ENCODE assay signal across 18 cellular contexts in the genomic region with DNA sequence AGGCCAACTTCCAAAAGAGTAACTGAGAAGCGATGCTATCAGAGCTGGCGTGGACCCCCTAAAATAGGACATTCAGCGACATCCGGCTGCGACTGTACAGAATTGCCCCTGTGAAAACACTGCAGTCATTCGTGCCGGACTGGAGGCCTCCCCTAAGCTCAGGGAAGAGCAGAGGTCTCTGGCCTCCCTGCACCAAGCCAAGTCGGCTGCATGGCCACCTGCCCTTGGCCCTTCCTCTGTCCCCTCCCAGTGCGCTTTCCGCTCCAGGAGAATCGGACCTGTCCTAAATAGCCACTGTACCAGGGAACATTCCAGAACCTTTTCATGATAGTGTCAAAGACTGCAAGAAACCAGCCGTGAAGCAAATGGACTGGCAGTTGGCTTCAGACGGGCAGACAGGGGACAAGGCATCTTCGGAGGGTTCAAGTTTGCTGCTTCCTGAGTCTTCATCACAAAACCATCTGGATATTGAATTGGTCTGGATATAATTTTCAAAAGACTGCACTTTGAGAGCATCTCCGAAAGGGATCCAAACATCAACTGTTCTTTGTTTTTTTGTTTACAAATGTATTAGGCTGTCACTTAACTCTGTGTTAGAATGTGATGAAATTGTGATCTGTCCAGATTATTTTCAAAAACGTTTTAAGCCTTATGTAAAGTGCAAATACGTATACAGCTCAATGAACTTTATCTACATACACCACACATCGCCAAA. TPM values are rescaled to one million over a fixed set of nuclear protein-coding genes. Genes with fewer than 3 reads are reported as not detected.
DNase-seq lines count a peak whose midpoint lies in the region; ATAC-seq and TF ChIP-seq lines count a peak whose summit lies in the region.
"Had no signal": no experiment of that assay in that cellular context is flagged by ENCODE, and none has a peak within 500 bp of the region (broad histone marks: within the 10 kb centered on the region; RNA-seq: fewer than 3 reads in every experiment).

No MANE protein-coding gene starts in this region.

- DNase-seq in activated CD4-positive, alpha-beta T cell treated with anti-CD3 and anti-CD28 coated beads, Interleukin-2, amount 10 ng/mL, durations not matched to agents 24 days and 14 days, result no peak
- DNase-seq in activated CD4-positive, alpha-beta T cell treated with anti-CD3 and anti-CD28 coated beads for 36 hours, result no peak
- DNase-seq in WTC11 (ENCODE audit: low spot score), result no peak
- no peak for DNase-seq in immature natural killer cell
- DNase-seq in stimulated activated effector memory CD8-positive, alpha-beta T cell treated with anti-CD3 and anti-CD28 coated beads, Interleukin-12 subunit alpha, Interleukin-12 subunit beta, amount 100 ng/mL, for 72 hours (ENCODE audit: low spot score in 2 of 2), result no peak
- DNase-seq in left ventricle myocardium superior, result no peak
- DNase-seq in T-helper 2 cell treated with Interferon-gamma antibody and Interleukin-4, amounts not matched to agents 5 μg/mL and 100 μg/mL, for 36 hours (ENCODE audit: low spot score), result no peak
- DNase-seq in ACHN, result no peak
- DNase-seq: BE2C, GOT3, HFFc6, MG63, NCI-H1092, NCI-H146, NCI-H2081, NCI-H510A, NCI-H774 had no signal

- peaks cover 10% of the 10 kb centered on the region for H3K4me1 Mint-ChIP-seq in activated CD4-positive, alpha-beta T cell treated with anti-CD3 and anti-CD28 coated beads, Interleukin-2, amount 10 ng/mL, durations not matched to agents 24 days and 14 days
- H3K4me1 Mint-ChIP-seq in activated CD4-positive, alpha-beta T cell treated with anti-CD3 and anti-CD28 coated beads for 36 hours, result peaks cover 13% of the 10 kb centered on the region
- peaks cover 9% of the 10 kb centered on the region for H3K4me1 Mint-ChIP-seq in WTC11
- H3K4me1 Mint-ChIP-seq in immature natural killer cell, result peaks cover 37 to 56% of the 10 kb centered on the region in 2 donors
- H3K4me1 Mint-ChIP-seq in stimulated activated effector memory CD8-positive, alpha-beta T cell treated with anti-CD3 and anti-CD28 coated beads, Interleukin-12 subunit alpha, Interleukin-12 subunit beta, amount 100 ng/mL, for 72 hours, result peaks cover 37% of the 10 kb centered on the region
- peaks cover 11% of the 10 kb centered on the region for H3K4me1 Mint-ChIP-seq in T-helper 2 cell treated with Interferon-gamma antibody and Interleukin-4, amounts not matched to agents 5 μg/mL and 100 μg/mL, for 36 hours (ENCODE audit: low read depth)

- peak overlapping the region; percentile 29 for H3K27ac Mint-ChIP-seq in activated CD4-positive, alpha-beta T cell treated with anti-CD3 and anti-CD28 coated beads, Interleukin-2, amount 10 ng/mL, durations not matched to agents 24 days and 14 days
- no peak overlapping the region for H3K27ac Mint-ChIP-seq in activated CD4-positive, alpha-beta T cell treated with anti-CD3 and anti-CD28 coated beads for 36 hours
- H3K27ac Mint-ChIP-seq in WTC11 (peak overlapping the region; percentile 19; the same call in 1 of the 2 replicates), immature natural killer cell (peak overlapping the region in 5 of 6 donors; percentile 4 to 60 (median 41))
- H3K27ac Mint-ChIP-seq in stimulated activated effector memory CD8-positive, alpha-beta T cell treated with anti-CD3 and anti-CD28 coated beads, Interleukin-12 subunit alpha, Interleukin-12 subunit beta, amount 100 ng/mL, for 72 hours, result peak overlapping the region; percentile 52
- H3K27ac Mint-ChIP-seq in T-helper 2 cell treated with Interferon-gamma antibody and Interleukin-4, amounts not matched to agents 5 μg/mL and 100 μg/mL, for 36 hours, result no peak overlapping the region
- H3K27ac Mint-ChIP-seq: HFFc6 had no signal

- no peak overlapping the region for H3K4me3 Mint-ChIP-seq in activated CD4-positive, alpha-beta T cell treated with anti-CD3 and anti-CD28 coated beads, Interleukin-2, amount 10 ng/mL, durations not matched to agents 24 days and 14 days
- no peak overlapping the region for H3K4me3 Mint-ChIP-seq in activated CD4-positive, alpha-beta T cell treated with anti-CD3 and anti-CD28 coated beads for 36 hours
- H3K4me3 Mint-ChIP-seq in WTC11 (no peak overlapping the region), immature natural killer cell (peak overlapping the region in 3 of 5 donors; percentile 21 to 50 (median 42))
- no peak overlapping the region for H3K4me3 Mint-ChIP-seq in stimulated activated effector memory CD8-positive, alpha-beta T cell treated with anti-CD3 and anti-CD28 coated beads, Interleukin-12 subunit alpha, Interleukin-12 subunit beta, amount 100 ng/mL, for 72 hours
- H3K4me3 Mint-ChIP-seq in T-helper 2 cell treated with Interferon-gamma antibody and Interleukin-4, amounts not matched to agents 5 μg/mL and 100 μg/mL, for 36 hours, result no peak overlapping the region
- H3K4me3 Mint-ChIP-seq: HFFc6 had no signal

- CTCF ChIA-PET in activated CD4-positive, alpha-beta T cell treated with anti-CD3 and anti-CD28 coated beads for 36 hours (lab: Charles Lee), result no interaction called here
- CTCF ChIA-PET in WTC11 (lab: Charles Lee), result interaction anchor here (2.9 kb wide), 1 partner anchor 19 kb away, joined by 14 read pairs; no protein-coding TSS in a partner anchor

- in situ Hi-C loops in ACHN (cut with HindIII; ENCODE audit: low pct_ligation_motif_present, low pct_unique_long_range_greater_than_20kb, low sequenced_read_pairs), result no loop called here

- no peak for TF ChIP-seq CTCF in WTC11 (IDR thresholded peaks at IDR 0.05)

- no peak for ATAC-seq in activated CD4-positive, alpha-beta T cell treated with anti-CD3 and anti-CD28 coated beads for 36 hours
- ATAC-seq in WTC11, result no peak
- no peak for ATAC-seq in stimulated activated effector memory CD8-positive, alpha-beta T cell treated with anti-CD3 and anti-CD28 coated beads, Interleukin-12 subunit alpha, Interleukin-12 subunit beta, amount 100 ng/mL, for 72 hours
- ATAC-seq in left ventricle myocardium superior, result no peak
- ATAC-seq: Right ventricle myocardium inferior had no signal

- POLR2A ChIA-PET in activated CD4-positive, alpha-beta T cell treated with anti-CD3 and anti-CD28 coated beads for 36 hours (lab: Charles Lee), result interaction anchor here (0.6 kb wide), 1 partner anchor 124 kb away, joined by 3 read pairs; no protein-coding TSS in a partner anchor
- POLR2A ChIA-PET in WTC11 (lab: Charles Lee), result no interaction called here

- intact Hi-C loops in activated CD4-positive, alpha-beta T cell treated with anti-CD3 and anti-CD28 coated beads, Interleukin-2, amount 10 ng/mL, durations not matched to agents 24 days and 14 days (cut with micrococcal nuclease), result no loop called here
- intact Hi-C loops in activated CD4-positive, alpha-beta T cell treated with anti-CD3 and anti-CD28 coated beads for 36 hours (cut with DNase I, micrococcal nuclease), result no loop called here
- intact Hi-C loops in left ventricle myocardium superior (cut with micrococcal nuclease), result no loop called here

- peaks cover 15% of the 10 kb centered on the region for H3K27me3 Mint-ChIP-seq in activated CD4-positive, alpha-beta T cell treated with anti-CD3 and anti-CD28 coated beads, Interleukin-2, amount 10 ng/mL, durations not matched to agents 24 days and 14 days
- no peaks in the 10 kb centered on the region for H3K27me3 Mint-ChIP-seq in activated CD4-positive, alpha-beta T cell treated with anti-CD3 and anti-CD28 coated beads for 36 hours
- H3K27me3 Mint-ChIP-seq in WTC11 (ENCODE audit: low read depth) (no peaks in the 10 kb centered on the region), immature natural killer cell (ENCODE audit: low read depth in 3 of 3) (peaks cover 2 to 3% (median 2%) of the 10 kb centered on the region in 3 donors)
- H3K27me3 Mint-ChIP-seq in T-helper 2 cell treated with Interferon-gamma antibody and Interleukin-4, amounts not matched to agents 5 μg/mL and 100 μg/mL, for 36 hours (ENCODE audit: low read depth), result no peaks in the 10 kb centered on the region

- H3K36me3 Mint-ChIP-seq in activated CD4-positive, alpha-beta T cell treated with anti-CD3 and anti-CD28 coated beads, Interleukin-2, amount 10 ng/mL, durations not matched to agents 24 days and 14 days (ENCODE audit: low read depth), result no peaks in the 10 kb centered on the region
- H3K36me3 Mint-ChIP-seq in activated CD4-positive, alpha-beta T cell treated with anti-CD3 and anti-CD28 coated beads for 36 hours (ENCODE audit: low read depth), result no peaks in the 10 kb centered on the region
- H3K36me3 Mint-ChIP-seq in WTC11 (peaks cover 7% of the 10 kb centered on the region; the same call in 1 of the 2 replicates), immature natural killer cell (no peaks in the 10 kb centered on the region)
- peaks cover 5% of the 10 kb centered on the region for H3K36me3 Mint-ChIP-seq in stimulated activated effector memory CD8-positive, alpha-beta T cell treated with anti-CD3 and anti-CD28 coated beads, Interleukin-12 subunit alpha, Interleukin-12 subunit beta, amount 100 ng/mL, for 72 hours
- H3K36me3 Mint-ChIP-seq in T-helper 2 cell treated with Interferon-gamma antibody and Interleukin-4, amounts not matched to agents 5 μg/mL and 100 μg/mL, for 36 hours (ENCODE audit: low read depth), result no peaks in the 10 kb centered on the region

- no peaks in the 10 kb centered on the region for H3K9me3 Mint-ChIP-seq in activated CD4-positive, alpha-beta T cell treated with anti-CD3 and anti-CD28 coated beads, Interleukin-2, amount 10 ng/mL, durations not matched to agents 24 days and 14 days
- H3K9me3 Mint-ChIP-seq in activated CD4-positive, alpha-beta T cell treated with anti-CD3 and anti-CD28 coated beads for 36 hours (ENCODE audit: low read depth), result no peaks in the 10 kb centered on the region
- H3K9me3 Mint-ChIP-seq in WTC11 (peaks cover 10% of the 10 kb centered on the region; the same call in 1 of the 2 replicates), immature natural killer cell (no peaks in the 10 kb centered on the region)
- no peaks in the 10 kb centered on the region for H3K9me3 Mint-ChIP-seq in stimulated activated effector memory CD8-positive, alpha-beta T cell treated with anti-CD3 and anti-CD28 coated beads, Interleukin-12 subunit alpha, Interleukin-12 subunit beta, amount 100 ng/mL, for 72 hours
- no peaks in the 10 kb centered on the region for H3K9me3 Mint-ChIP-seq in T-helper 2 cell treated with Interferon-gamma antibody and Interleukin-4, amounts not matched to agents 5 μg/mL and 100 μg/mL, for 36 hours
- H3K9me3 Mint-ChIP-seq: HFFc6 had no signal

RNA-seq across cellular contexts. Expression of a gene that starts 16.5 kb away (rescaled TPM):
- total RNA-seq in activated CD4-positive, alpha-beta T cell treated with anti-CD3 and anti-CD28 coated beads, Interleukin-2, amount 10 ng/mL, durations not matched to agents 24 days and 14 days, result 41.0 and 43.6 TPM in 2 replicates
- 10 to 100 TPM; 30.9 to 34.9 TPM for total RNA-seq in activated CD4-positive, alpha-beta T cell treated with anti-CD3 and anti-CD28 coated beads for 36 hours
- total RNA-seq in WTC11 (2021) (41.6 to 47.2 TPM (median 43.3 TPM) in 3 replicates), left ventricle myocardium superior (104 TPM)
- polyA plus RNA-seq in immature natural killer cell, result 1 to 10 TPM; 1.5 to 3.6 (median 3.2) TPM

RNA-seq across cellular contexts. Expression of a gene that starts 19.6 kb away (rescaled TPM):
- total RNA-seq in activated CD4-positive, alpha-beta T cell treated with anti-CD3 and anti-CD28 coated beads, Interleukin-2, amount 10 ng/mL, durations not matched to agents 24 days and 14 days, result 10.1 and 12.2 TPM in 2 replicates
- 10 to 100 TPM in 1 of 2 experiments, 1 to 10 TPM in 1; 7.3 to 10.2 TPM for total RNA-seq in activated CD4-positive, alpha-beta T cell treated with anti-CD3 and anti-CD28 coated beads for 36 hours
- total RNA-seq in WTC11 (2021) (4.5 to 7.0 TPM (median 6.0 TPM) in 3 replicates), left ventricle myocardium superior (2.7 TPM)
- polyA plus RNA-seq in immature natural killer cell, result 100 to 1,000 TPM; 177 to 227 (median 180) TPM

RNA-seq across cellular contexts. Expression of a gene that starts 48.3 kb away (rescaled TPM):
- total RNA-seq in activated CD4-positive, alpha-beta T cell treated with anti-CD3 and anti-CD28 coated beads, Interleukin-2, amount 10 ng/mL, durations not matched to agents 24 days and 14 days, result 37.3 and 38.1 TPM in 2 replicates
- total RNA-seq in activated CD4-positive, alpha-beta T cell treated with anti-CD3 and anti-CD28 coated beads for 36 hours, result 10 to 100 TPM; 15.3 to 21.9 TPM
- total RNA-seq in WTC11 (2021) (28.3 to 31.0 TPM (median 30.4 TPM) in 3 replicates), left ventricle myocardium superior (16.2 TPM)
- 10 to 100 TPM; 26.6 to 64.1 (median 33.9) TPM for polyA plus RNA-seq in immature natural killer cell

RNA-seq across cellular contexts. Expression of a gene that starts 48.3 kb away (rescaled TPM):
- total RNA-seq in activated CD4-positive, alpha-beta T cell treated with anti-CD3 and anti-CD28 coated beads, Interleukin-2, amount 10 ng/mL, durations not matched to agents 24 days and 14 days, result 63.4 and 70.4 TPM in 2 replicates
- total RNA-seq in activated CD4-positive, alpha-beta T cell treated with anti-CD3 and anti-CD28 coated beads for 36 hours, result 10 to 100 TPM; 36.4 to 52.0 TPM
- total RNA-seq in WTC11 (2021) (24.3 to 30.2 TPM (median 27.4 TPM) in 3 replicates), left ventricle myocardium superior (46.5 TPM)
- polyA plus RNA-seq in immature natural killer cell, result 10 to 100 TPM; 43.0 to 72.7 (median 54.3) TPM

RNA-seq across cellular contexts. Expression of a gene that starts 59.6 kb away (rescaled TPM):
- not detected in 2 replicates for total RNA-seq in activated CD4-positive, alpha-beta T cell treated with anti-CD3 and anti-CD28 coated beads, Interleukin-2, amount 10 ng/mL, durations not matched to agents 24 days and 14 days
- total RNA-seq in activated CD4-positive, alpha-beta T cell treated with anti-CD3 and anti-CD28 coated beads for 36 hours, result 1 to 10 TPM in 1 of 2 experiments, under 1 TPM in 1; 0.21 to 1.7 TPM
- total RNA-seq in WTC11 (2021) (not detected in 3 replicates), left ventricle myocardium superior (0.64 TPM)
- polyA plus RNA-seq in immature natural killer cell, result not detected

Comparison
In these comparisons a context has a peak if more than half of its experiments do, and no peak if none do; other contexts are left out.
1. H3K27ac Mint-ChIP-seq: peak in activated CD4-positive, alpha-beta T cell treated with anti-CD3 and anti-CD28 coated beads, Interleukin-2, amount 10 ng/mL, durations not matched to agents 24 days and 14 days (single experiment), WTC11 (single experiment), immature natural killer cell (5 of 6) and stimulated activated effector memory CD8-positive, alpha-beta T cell treated with anti-CD3 and anti-CD28 coated beads, Interleukin-12 subunit alpha, Interleukin-12 subunit beta, amount 100 ng/mL, for 72 hours (single experiment); none in activated CD4-positive, alpha-beta T cell treated with anti-CD3 and anti-CD28 coated beads for 36 hours (single experiment) and T-helper 2 cell treated with Interferon-gamma antibody and Interleukin-4, amounts not matched to agents 5 μg/mL and 100 μg/mL, for 36 hours (single experiment).
2. H3K4me3 Mint-ChIP-seq: peak in immature natural killer cell (3 of 5); none in activated CD4-positive, alpha-beta T cell treated with anti-CD3 and anti-CD28 coated beads, Interleukin-2, amount 10 ng/mL, durations not matched to agents 24 days and 14 days (single experiment), activated CD4-positive, alpha-beta T cell treated with anti-CD3 and anti-CD28 coated beads for 36 hours (single experiment), WTC11 (single experiment), stimulated activated effector memory CD8-positive, alpha-beta T cell treated with anti-CD3 and anti-CD28 coated beads, Interleukin-12 subunit alpha, Interleukin-12 subunit beta, amount 100 ng/mL, for 72 hours (single experiment) and T-helper 2 cell treated with Interferon-gamma antibody and Interleukin-4, amounts not matched to agents 5 μg/mL and 100 μg/mL, for 36 hours (single experiment).